In genomic region chr3:101320475-101320874, GRCh38 we compare ENCODE assay signal across 17 cellular contexts. TPM values are rescaled to one million over a fixed set of nuclear protein-coding genes. Genes with fewer than 3 reads are reported as not detected.
DNase-seq lines count a peak whose midpoint lies in the region; TF ChIP-seq lines count a peak whose summit lies in the region.
"Had no signal": no experiment of that assay in that cellular context is flagged by ENCODE, and none has a peak within 500 bp of the region (broad histone marks: within the 10 kb centered on the region; RNA-seq: fewer than 3 reads in every experiment).

Gene IMPG2 (minus strand): TSS chr3:101320575. CDS start chr3:101320372, 203 bp downstream.

- H3K9me3 Mint-ChIP-seq in mesothelial cell of epicardium = peaks cover 3% of the 10 kb centered on the region
- H3K9me3 Mint-ChIP-seq: CD4-positive, alpha-beta T cell had no signal

- TF ChIP-seq CTCF in MM.1S (IDR thresholded peaks at IDR 0.05; ENCODE audit: low read length) = no peak
- TF ChIP-seq CTCF in WERI-Rb-1 (IDR thresholded peaks at IDR 0.05; ENCODE audit: low read depth, low read length) = no peak
- TF ChIP-seq CTCF in mesothelial cell of epicardium (IDR thresholded peaks at IDR 0.05; ENCODE audit: unreplicated experiment) = no peak

- no peaks in the 10 kb centered on the region for H3K27me3 Mint-ChIP-seq in mesothelial cell of epicardium (ENCODE audit: low read depth)
- H3K27me3 Mint-ChIP-seq: CD4-positive, alpha-beta T cell had no signal

- peak within 1 kb of the TSS; percentile 37 for H3K4me2 ChIP-seq in MM.1S (ENCODE audit: low read depth, low read length)
- H3K4me2 ChIP-seq: BLaER1 had no signal

- H3K9ac ChIP-seq in MM.1S (ENCODE audit: low read length) = no peak within 1 kb of the TSS
- H3K9ac ChIP-seq: BLaER1 had no signal

- 0 out of 2 replicates have a peak, but pooled peaks cover 3% of the 10 kb centered on the region for H3K27me3 ChIP-seq in MM.1S (replicated peaks; ENCODE audit: insufficient read depth, low read length)
- H3K27me3 ChIP-seq in WERI-Rb-1 (ENCODE audit: insufficient read depth, low read depth, severe bottlenecking) = no peaks in the 10 kb centered on the region
- H3K27me3 ChIP-seq: BLaER1 had no signal

- no peak within 1 kb of the TSS for H3K4me3 Mint-ChIP-seq in mesothelial cell of epicardium
- H3K4me3 Mint-ChIP-seq: CD4-positive, alpha-beta T cell had no signal

- no peaks in the 10 kb centered on the region; the same call in 1 of the 2 replicates for H3F3A ChIP-seq in MM.1S (ENCODE audit: insufficient read depth, low read length)

- no peaks in the 10 kb centered on the region for H3K4me1 ChIP-seq in MM.1S (ENCODE audit: low read length)
- H3K4me1 ChIP-seq: BLaER1, Caco-2 had no signal

- H3K9me3 ChIP-seq in MM.1S (replicated peaks; ENCODE audit: insufficient read depth, low read length) (no peaks in the 10 kb centered on the region), WERI-Rb-1 (ENCODE audit: severe bottlenecking) (no peaks in the 10 kb centered on the region)
- H3K9me3 ChIP-seq: BLaER1, Caco-2 had no signal

- no peaks in the 10 kb centered on the region for H3K9me2 ChIP-seq in MM.1S (replicated peaks; ENCODE audit: insufficient read depth, low read length)

- H3K36me3 ChIP-seq in MM.1S (replicated peaks; ENCODE audit: insufficient read depth, low read length) (no peaks in the 10 kb centered on the region), WERI-Rb-1 (peaks cover 38% of the 10 kb centered on the region)
- H3K36me3 ChIP-seq: BLaER1 had no signal

- H3K4me3 ChIP-seq in MM.1S (ENCODE audit: low read length) (no peak within 1 kb of the TSS), WERI-Rb-1 (ENCODE audit: low read depth, low read length) (peak within 1 kb of the TSS; percentile 96)
- H3K4me3 ChIP-seq: BLaER1 had no signal

- no peaks in the 10 kb centered on the region for H4K20me1 ChIP-seq in MM.1S (ENCODE audit: insufficient read depth, low read length)
- H4K20me1 ChIP-seq: BLaER1 had no signal

- no peak for DNase-seq in MM.1S
- DNase-seq in WERI-Rb-1 = no peak
- DNase-seq in mesothelial cell of epicardium (ENCODE audit: low spot score in 2 of 2, unreplicated experiment in 2 of 2) = no peak
- no peak for DNase-seq in COLO829 (ENCODE audit: low spot score)
- no peak for DNase-seq in middle frontal gyrus (ENCODE audit: extremely low spot score, low spot score)
- no peak for DNase-seq in AG08396 (ENCODE audit: low spot score)
- no peak for DNase-seq in activated T-cell treated with anti-CD3 and anti-CD28 coated beads for 4 hours
- DNase-seq: Caco-2; CD4-positive, alpha-beta T cell; NCI-H1092; NCI-H1436; NCI-H187 treated with DMSO at 0.1 percent for 48 hours; NCI-H2107; NCI-H748 treated with DMSO at 0.1 percent for 48 hours; OCI-M1 had no signal

- H3K4me1 Mint-ChIP-seq in mesothelial cell of epicardium = peaks cover 20% of the 10 kb centered on the region

- H3K79me2 ChIP-seq in MM.1S (ENCODE audit: low read length) = no peaks in the 10 kb centered on the region

- no peaks in the 10 kb centered on the region for H3K36me3 Mint-ChIP-seq in mesothelial cell of epicardium

- H3K27ac ChIP-seq in MM.1S (ENCODE audit: low read length) = no peak within 1 kb of the TSS
- peak within 1 kb of the TSS; percentile 84 for H3K27ac ChIP-seq in WERI-Rb-1
- H3K27ac ChIP-seq: BLaER1 had no signal

- no peak within 1 kb of the TSS for H2AFZ ChIP-seq in MM.1S (ENCODE audit: low read length)

- H3K27ac Mint-ChIP-seq in mesothelial cell of epicardium = peak within 1 kb of the TSS; percentile 22
- H3K27ac Mint-ChIP-seq: CD4-positive, alpha-beta T cell had no signal

RNA-seq across cellular contexts. Expression of gene IMPG2, which starts in this region (rescaled TPM):
- total RNA-seq in mesothelial cell of epicardium = 0.59 to 0.69 TPM (median 0.69 TPM) in 3 replicates
- total RNA-seq: Caco-2, Daoy had no signal
